In the genomic region with DNA sequence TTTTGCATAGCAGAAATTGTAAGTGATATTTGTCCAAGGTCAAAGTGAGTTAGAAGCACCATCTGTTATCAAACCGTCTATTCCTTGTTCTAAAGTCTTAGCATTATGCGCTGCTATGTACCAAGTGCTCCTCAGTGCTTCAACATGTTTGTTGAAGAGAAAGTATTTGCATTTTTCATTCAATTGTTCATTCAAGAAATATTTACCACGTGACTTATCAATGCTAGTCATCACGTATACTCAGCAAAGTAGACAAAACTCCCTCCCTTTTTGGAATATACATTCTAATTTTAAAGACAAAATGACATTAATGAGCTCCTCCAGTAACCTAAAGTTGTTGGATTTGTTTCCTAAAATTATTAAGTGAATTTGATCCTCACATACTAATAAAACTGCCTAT, we compare ENCODE assay signal across 31 cellular contexts.
DNase-seq lines count a peak whose midpoint lies in the region; ATAC-seq, FAIRE-seq and TF ChIP-seq lines count a peak whose summit lies in the region.
"Had no signal": no experiment of that assay in that cellular context is flagged by ENCODE, and none has a peak within 500 bp of the region (broad histone marks: within the 10 kb centered on the region; RNA-seq: fewer than 3 reads in every experiment).

No MANE protein-coding gene starts in this region.

- H3K4me2 ChIP-seq in HepG2 (ENCODE audit: low read depth, low read length) (no peak overlapping the region), K562 (ENCODE audit: insufficient read depth, low read length) (no peak overlapping the region)
- H3K4me2 ChIP-seq: A549; BLaER1; BLaER1 treated with 17β-estradiol and CSF1 and Interleukin-3, amounts not matched to agents 10 nM and 100 nM had no signal

- intact Hi-C loops in HepG2 (cut with micrococcal nuclease; ENCODE audit: unreplicated experiment) = no loop called here
- intact Hi-C loops in right lobe of liver (cut with DNase I) = no loop called here
- intact Hi-C loops in K562 (cut with micrococcal nuclease) = no loop called here

- TF ChIP-seq CTCF in HepG2 (CRISPR knock-in tag; IDR thresholded peaks at IDR 0.05) = no peak
- no peak for TF ChIP-seq CTCF in right lobe of liver (IDR thresholded peaks at IDR 0.05)
- no peak for TF ChIP-seq CTCF in K562 (IDR thresholded peaks at IDR 0.05 in 2 of 3, conservative IDR thresholded peaks at IDR 0.05 in 1 of 3; ENCODE audit: insufficient read depth in 2 of 3, low read depth in 1 of 3, low read length in 3 of 3)

- no peaks in the 10 kb centered on the region for H3K9me1 ChIP-seq in K562 (ENCODE audit: control insufficient read depth, insufficient read depth, low read length)

- TF ChIP-seq RAD21 in HepG2 (CRISPR knock-in tag; IDR thresholded peaks at IDR 0.05) (no peak), K562 (CRISPR knock-in tag; conservative IDR thresholded peaks at IDR 0.05 in 1 of 2, IDR thresholded peaks at IDR 0.05 in 1 of 2) (no peak)

- H3K4me1 ChIP-seq in HepG2 (ENCODE audit: insufficient read depth, low read length) (no peaks in the 10 kb centered on the region), right lobe of liver (no peaks in the 10 kb centered on the region), K562 (replicated peaks in 1 of 2; ENCODE audit: control insufficient read depth in 2 of 2, insufficient read depth in 2 of 2, low read length in 2 of 2) (no peaks in the 10 kb centered on the region)
- H3K4me1 ChIP-seq: A549; BE2C; BLaER1; BLaER1 treated with 17β-estradiol and CSF1 and Interleukin-3, amounts not matched to agents 10 nM and 100 nM; Caco-2 had no signal

- TF ChIP-seq POLR2A in HepG2 (IDR thresholded peaks at IDR 0.05; ENCODE audit: insufficient read depth in 1 of 2, low read depth in 2 of 2, low read length in 2 of 2) (no peak), right lobe of liver (IDR thresholded peaks at IDR 0.05) (no peak), K562 (conservative IDR thresholded peaks at IDR 0.05) (no peak)

- BruUV-seq in HepG2 (replicated peaks; lab: Mats Ljungman, UMichigan) = no TSS peak
- no TSS peak for BruUV-seq in K562 (replicated peaks; lab: Mats Ljungman, UMichigan)

- H3K4me3 ChIP-seq in HepG2 (replicated peaks in 1 of 3; ENCODE audit: insufficient read depth in 1 of 3, low read depth in 2 of 3, low read length in 3 of 3) (no peak overlapping the region), right lobe of liver (no peak overlapping the region), K562 (no peak overlapping the region)
- H3K4me3 ChIP-seq: A549; BLaER1; BLaER1 treated with 17β-estradiol and CSF1 and Interleukin-3, amounts not matched to agents 10 nM and 100 nM had no signal

- POLR2A ChIA-PET in HepG2 (lab: Yijun Ruan, JAX) (no interaction called here), K562 (lab: Yijun Ruan, JAX) (no interaction called here)

- CTCF ChIA-PET in HepG2 (lab: Yijun Ruan, JAX; ENCODE audit: low intra/inter-chr PET ratio, low total read pairs) = no interaction called here
- CTCF ChIA-PET in K562 (lab: Yijun Ruan, JAX; ENCODE audit: low intra/inter-chr PET ratio) = no interaction called here

- no peak overlapping the region for H3K27ac ChIP-seq in HepG2 (ENCODE audit: extremely low read length, insufficient read depth, low read length)
- no peak overlapping the region for H3K27ac ChIP-seq in right lobe of liver
- no peak overlapping the region for H3K27ac ChIP-seq in K562 (ENCODE audit: extremely low read depth, low read depth, low read length)
- H3K27ac ChIP-seq: 22Rv1; A549; BLaER1; BLaER1 treated with 17β-estradiol and CSF1 and Interleukin-3, amounts not matched to agents 10 nM and 100 nM; C4-2B had no signal

- H4K20me1 ChIP-seq in HepG2 (ENCODE audit: insufficient read depth, low read length) = no peaks in the 10 kb centered on the region
- no peaks in the 10 kb centered on the region for H4K20me1 ChIP-seq in K562 (replicated peaks; ENCODE audit: control insufficient read depth, insufficient read depth, low read length)
- H4K20me1 ChIP-seq: BLaER1; BLaER1 treated with 17β-estradiol and CSF1 and Interleukin-3, amounts not matched to agents 10 nM and 100 nM had no signal

- ATAC-seq in HepG2 (no peak), right lobe of liver (no peak), K562 (no peak), GM18870 (IDR thresholded peaks at IDR 0.05; ENCODE audit: unreplicated experiment) (no peak)
- ATAC-seq: A549; CD8-positive, alpha-beta T cell had no signal

- H3K9ac ChIP-seq in HepG2 (ENCODE audit: insufficient read depth, low read depth, low read length) (no peak overlapping the region), K562 (ENCODE audit: insufficient read depth in 1 of 2, low read depth in 2 of 2, low read length in 2 of 2) (no peak overlapping the region)
- H3K9ac ChIP-seq: BLaER1; BLaER1 treated with 17β-estradiol and CSF1 and Interleukin-3, amounts not matched to agents 10 nM and 100 nM had no signal

- no peak for FAIRE-seq in HepG2 (lab: Jason Lieb, UNC)
- no peak for FAIRE-seq in K562 (lab: Jason Lieb, UNC)
- FAIRE-seq: A204.1, A549, D721Med had no signal

- H3K36me3 ChIP-seq in HepG2 (replicated peaks in 1 of 2; ENCODE audit: control insufficient read depth in 1 of 2, insufficient read depth in 2 of 2, low read length in 2 of 2) (no peaks in the 10 kb centered on the region), right lobe of liver (no peaks in the 10 kb centered on the region), K562 (ENCODE audit: control insufficient read depth, insufficient read depth, low read length) (no peaks in the 10 kb centered on the region)
- H3K36me3 ChIP-seq: BE2C; BLaER1; BLaER1 treated with 17β-estradiol and CSF1 and Interleukin-3, amounts not matched to agents 10 nM and 100 nM had no signal

- H2AFZ ChIP-seq in HepG2 (ENCODE audit: low read length) (no peak overlapping the region), K562 (ENCODE audit: low read depth, low read length) (no peak overlapping the region)

- TF ChIP-seq EP300 in HepG2 (IDR thresholded peaks at IDR 0.05; ENCODE audit: low read depth in 2 of 2, low read length in 2 of 2) (no peak), HepG2 (CRISPR knock-in tag; IDR thresholded peaks at IDR 0.05; ENCODE audit: borderline replicate concordance) (no peak), K562 (IDR thresholded peaks at IDR 0.05; ENCODE audit: low read length) (no peak)

- 14% methylated on average over 4 of the region's 4 CpGs for WGBS in HepG2 (ENCODE audit: low lambda C conversion rate)
- WGBS in right lobe of liver (ENCODE audit: insufficient coverage, low coverage, low lambda C conversion rate, missing lambda C conversion rate) = 54% methylated on average over 4 of the region's 4 CpGs
- 7% methylated on average over 4 of the region's 4 CpGs for WGBS in K562 (ENCODE audit: insufficient coverage, low coverage, missing lambda C conversion rate)

- H3K79me2 ChIP-seq in HepG2 (ENCODE audit: insufficient read depth, low read length) = no peaks in the 10 kb centered on the region
- H3K79me2 ChIP-seq in K562 (ENCODE audit: control insufficient read depth, insufficient read depth, low read length) = no peaks in the 10 kb centered on the region

- DNase-seq in HepG2 (ENCODE audit: low spot score) = no peak
- DNase-seq in right lobe of liver = no peak
- DNase-seq in K562 (ENCODE audit: extremely low read depth in 1 of 4, low spot score in 3 of 4) = no peak
- DNase-seq: 8988T; ACHN; AML-193; BE2C; C1 segment of cervical spinal cord; Caco-2; Calu3; CD4-positive, alpha-beta memory T cell; CD4-positive, alpha-beta T cell; CD4-positive, CD25-positive, alpha-beta regulatory T cell; CD8-positive, alpha-beta memory T cell; CD8-positive, alpha-beta T cell; COR-L47; DMS 273 treated with DMSO at 0.1 percent for 48 hours; DMS153; DMS53; DMS79; DMS79 treated with DMSO at 0.1 percent for 48 hours; DND-41; EL had no signal

- H3K27me3 ChIP-seq in HepG2 (ENCODE audit: control insufficient read depth in 1 of 2, insufficient read depth in 2 of 2, low read length in 2 of 2) (no peaks in the 10 kb centered on the region), right lobe of liver (no peaks in the 10 kb centered on the region), K562 (ENCODE audit: control insufficient read depth in 2 of 2, insufficient read depth in 2 of 2, low read length in 2 of 2) (no peaks in the 10 kb centered on the region)
- H3K27me3 ChIP-seq: BE2C; BLaER1; BLaER1 treated with 17β-estradiol and CSF1 and Interleukin-3, amounts not matched to agents 10 nM and 100 nM had no signal

- in situ Hi-C loops in HepG2 (cut with HindIII; ENCODE audit: extremely low pct_ligation_motif_present, low pct_unique_long_range_greater_than_20kb) (no loop called here), K562 (cut with MboI) (no loop called here)

- peaks cover 88% of the 10 kb centered on the region for H3K9me3 ChIP-seq in HepG2 (ENCODE audit: low read length)
- H3K9me3 ChIP-seq in right lobe of liver = no peaks in the 10 kb centered on the region
- no peaks in the 10 kb centered on the region for H3K9me3 ChIP-seq in K562 (replicated peaks; ENCODE audit: control insufficient read depth, insufficient read depth, low read depth, low read length)
- H3K9me3 ChIP-seq: A549; BE2C; BLaER1; BLaER1 treated with 17β-estradiol and CSF1 and Interleukin-3, amounts not matched to agents 10 nM and 100 nM; Caco-2 had no signal

TF ChIP-seq in HepG2, 621 proteins besides CTCF, POLR2A, EP300 and RAD21:
- TF ChIP-seq ZBTB21 (CRISPR knock-in tag; IDR thresholded peaks at IDR 0.05) (no peak), RAD51 (IDR thresholded peaks at IDR 0.05; ENCODE audit: borderline replicate concordance) (peak; percentile 52; the same call in 1 of the 2 replicates)
